In genomic region chr20:47482705-47483104, GRCh38 we compare ENCODE assay signal across 20 cellular contexts.
"Had no signal": no experiment of that assay in that cellular context is flagged by ENCODE, and none has a peak within 500 bp of the region (broad histone marks: within the 10 kb centered on the region; RNA-seq: fewer than 3 reads in every experiment).

No MANE protein-coding gene starts in this region.

- H3K36me3 Mint-ChIP-seq: natural killer cell treated with Interleukin-12 subunit alpha and Interleukin-12 subunit beta and Interleukin-15 and Interleukin-18, amount 100 ng/mL, for 72 hours had no signal

- ATAC-seq: activated T-cell treated with anti-CD3 and anti-CD28 coated beads, Interleukin-2, amount 50 U/mL, for 72 hours; mucosa of descending colon; natural killer cell treated with Interleukin-12 subunit alpha and Interleukin-12 subunit beta and Interleukin-15 and Interleukin-18, amount 100 ng/mL, for 72 hours had no signal

- H3K27ac ChIP-seq: breast epithelium, esophagus muscularis mucosa, left ventricle myocardium inferior, right atrium auricular region, testis, transverse colon had no signal

- H3K9me3 Mint-ChIP-seq: activated T-cell treated with anti-CD3 and anti-CD28 coated beads, Interleukin-2, amount 50 U/mL, for 72 hours; endodermal cell; natural killer cell treated with Interleukin-12 subunit alpha and Interleukin-12 subunit beta and Interleukin-15 and Interleukin-18, amount 100 ng/mL, for 72 hours had no signal

- H3K36me3 ChIP-seq: breast epithelium, esophagus muscularis mucosa, left ventricle myocardium inferior, right atrium auricular region, transverse colon had no signal

- H3K27ac Mint-ChIP-seq: activated T-cell treated with anti-CD3 and anti-CD28 coated beads, Interleukin-2, amount 50 U/mL, for 72 hours; endodermal cell had no signal

- H3K4me3 Mint-ChIP-seq: activated T-cell treated with anti-CD3 and anti-CD28 coated beads, Interleukin-2, amount 50 U/mL, for 72 hours; endodermal cell; natural killer cell treated with Interleukin-12 subunit alpha and Interleukin-12 subunit beta and Interleukin-15 and Interleukin-18, amount 100 ng/mL, for 72 hours had no signal

- H3K27me3 ChIP-seq: breast epithelium, esophagus muscularis mucosa, right atrium auricular region, testis, transverse colon had no signal

- H3K4me3 ChIP-seq: breast epithelium, esophagus muscularis mucosa, left ventricle myocardium inferior, lung, mucosa of descending colon, right atrium auricular region, testis, transverse colon had no signal

- H3K4me1 ChIP-seq: breast epithelium, testis had no signal

- H3K9me3 ChIP-seq: breast epithelium, esophagus muscularis mucosa, left ventricle myocardium inferior, mucosa of descending colon, right atrium auricular region, testis, transverse colon had no signal

- DNase-seq: activated CD4-positive, alpha-beta T cell treated with anti-CD3 and anti-CD28 coated beads for 4 hours; activated CD4-positive, alpha-beta T cell treated with anti-CD3 and anti-CD28 coated beads, Interleukin-2, amount 50 U/mL, for 4 hours; activated CD4-positive, CD25-positive, alpha-beta regulatory T cell; activated effector memory CD4-positive, alpha-beta T cell treated with Interleukin-2 at 50 U/mL for 16 hours; activated naive CD4-positive, alpha-beta T cell treated with Interleukin-2 at 50 U/mL for 16 hours; activated T-cell treated with anti-CD3 and anti-CD28 coated beads for 4 hours; activated T-cell treated with anti-CD3 and anti-CD28 coated beads, Interleukin-2, amount 50 U/mL, for 72 hours; central memory CD4-positive, alpha-beta T cell; endodermal cell; islet precursor cell; left ventricle myocardium inferior; mucosa of descending colon; stimulated activated naive CD4-positive, alpha-beta T cell treated with Interleukin-2 at 50 U/mL for 16 hours; testis; transverse colon had no signal
